ENCODE assay signal across 18 cellular contexts in the genomic region with DNA sequence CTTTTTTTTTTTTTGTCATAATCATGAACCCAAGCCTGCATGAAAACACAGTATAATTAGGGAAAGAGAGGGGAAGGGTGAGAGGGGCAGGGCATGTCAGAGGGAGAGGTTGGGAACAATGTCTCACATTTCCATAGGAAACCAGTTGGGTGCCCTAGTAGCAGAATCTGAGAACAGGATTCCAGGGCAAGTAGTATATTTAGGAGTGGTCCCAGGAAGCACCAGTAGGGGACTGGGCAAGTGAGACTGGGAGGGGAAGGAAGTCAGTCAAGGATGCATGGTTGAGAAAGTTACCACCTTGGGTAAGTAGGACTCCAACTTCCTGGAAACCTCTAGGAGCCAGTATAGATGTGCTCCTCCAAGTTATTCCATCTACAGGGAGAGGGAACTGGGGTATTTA.
"Had no signal": no experiment of that assay in that cellular context is flagged by ENCODE, and none has a peak within 500 bp of the region (broad histone marks: within the 10 kb centered on the region; RNA-seq: fewer than 3 reads in every experiment).

No MANE protein-coding gene starts in this region.

- H3K9me3 ChIP-seq: esophagus muscularis mucosa, gastroesophageal sphincter, left ventricle myocardium inferior, lower lobe of right lung, thoracic aorta had no signal

- DNase-seq: effector memory CD4-positive, alpha-beta T cell; immature natural killer cell; kidney; lower lobe of right lung; naive thymus-derived CD4-positive, alpha-beta T cell; nephron progenitor cell; posterior cingulate gyrus; stimulated activated CD4-positive, alpha-beta T cell treated with anti-CD3 and anti-CD28 coated beads, Interleukin-2, amount 100 ng/mL, for 24 hours; stimulated activated CD4-positive, alpha-beta T cell treated with anti-CD3 and anti-CD28 coated beads, Interleukin-4, amount 100 ng/mL, for 4 hours; stimulated activated naive B cell treated with anti-CD40 and anti-IgM and Interleukin-4, amounts not matched to agents 10 μg/mL and 1 μg/mL and 100 μg/mL, for 72 hours; stimulated activated naive CD8-positive, alpha-beta T cell treated with anti-CD3 and anti-CD28 coated beads, Interleukin-15, amount 100 ng/mL, for 72 hours; trophoblast cell had no signal

- H3K4me3 ChIP-seq: esophagus muscularis mucosa, gastroesophageal sphincter, left ventricle myocardium inferior, lower lobe of right lung, thoracic aorta had no signal

- H3K36me3 Mint-ChIP-seq: immature natural killer cell; memory B cell; naive thymus-derived CD4-positive, alpha-beta T cell; stimulated activated naive B cell treated with anti-CD40 and anti-IgM and Interleukin-4, amounts not matched to agents 10 μg/mL and 1 μg/mL and 100 μg/mL, for 72 hours had no signal

- H3K9me3 Mint-ChIP-seq: immature natural killer cell; memory B cell; nephron progenitor cell; stimulated activated naive B cell treated with anti-CD40 and anti-IgM and Interleukin-4, amounts not matched to agents 10 μg/mL and 1 μg/mL and 100 μg/mL, for 72 hours; stimulated activated naive CD8-positive, alpha-beta T cell treated with anti-CD3 and anti-CD28 coated beads, Interleukin-15, amount 100 ng/mL, for 72 hours had no signal

- H3K27ac Mint-ChIP-seq: immature natural killer cell; memory B cell; naive thymus-derived CD4-positive, alpha-beta T cell; nephron progenitor cell; stimulated activated naive B cell treated with anti-CD40 and anti-IgM and Interleukin-4, amounts not matched to agents 10 μg/mL and 1 μg/mL and 100 μg/mL, for 72 hours; stimulated activated naive CD8-positive, alpha-beta T cell treated with anti-CD3 and anti-CD28 coated beads, Interleukin-15, amount 100 ng/mL, for 72 hours had no signal

- H3K4me1 ChIP-seq: esophagus muscularis mucosa, gastroesophageal sphincter, left ventricle myocardium inferior had no signal

- H3K36me3 ChIP-seq: esophagus muscularis mucosa, gastroesophageal sphincter, left ventricle myocardium inferior, lower lobe of right lung, thoracic aorta had no signal

- H3K27me3 Mint-ChIP-seq: stimulated activated naive B cell treated with anti-CD40 and anti-IgM and Interleukin-4, amounts not matched to agents 10 μg/mL and 1 μg/mL and 100 μg/mL, for 72 hours; stimulated activated naive CD8-positive, alpha-beta T cell treated with anti-CD3 and anti-CD28 coated beads, Interleukin-15, amount 100 ng/mL, for 72 hours had no signal

- H3K27ac ChIP-seq: epithelial cell of prostate, esophagus muscularis mucosa, gastroesophageal sphincter, left ventricle myocardium inferior, lower lobe of right lung had no signal

- FAIRE-seq: kidney had no signal

- H3K4me3 Mint-ChIP-seq: immature natural killer cell; memory B cell; naive thymus-derived CD4-positive, alpha-beta T cell; nephron progenitor cell; stimulated activated naive B cell treated with anti-CD40 and anti-IgM and Interleukin-4, amounts not matched to agents 10 μg/mL and 1 μg/mL and 100 μg/mL, for 72 hours; stimulated activated naive CD8-positive, alpha-beta T cell treated with anti-CD3 and anti-CD28 coated beads, Interleukin-15, amount 100 ng/mL, for 72 hours had no signal

- H3K4me1 Mint-ChIP-seq: stimulated activated naive CD8-positive, alpha-beta T cell treated with anti-CD3 and anti-CD28 coated beads, Interleukin-15, amount 100 ng/mL, for 72 hours had no signal

- ATAC-seq: gastroesophageal sphincter; lower lobe of right lung; naive thymus-derived CD4-positive, alpha-beta T cell; stimulated activated naive B cell treated with anti-CD40 and anti-IgM and Interleukin-4, amounts not matched to agents 10 μg/mL and 1 μg/mL and 100 μg/mL, for 72 hours; stimulated activated naive CD8-positive, alpha-beta T cell treated with anti-CD3 and anti-CD28 coated beads, Interleukin-15, amount 100 ng/mL, for 72 hours had no signal

- H3K27me3 ChIP-seq: esophagus muscularis mucosa, gastroesophageal sphincter had no signal
